ENCODE assay signal across 1 cellular context in the genomic region with DNA sequence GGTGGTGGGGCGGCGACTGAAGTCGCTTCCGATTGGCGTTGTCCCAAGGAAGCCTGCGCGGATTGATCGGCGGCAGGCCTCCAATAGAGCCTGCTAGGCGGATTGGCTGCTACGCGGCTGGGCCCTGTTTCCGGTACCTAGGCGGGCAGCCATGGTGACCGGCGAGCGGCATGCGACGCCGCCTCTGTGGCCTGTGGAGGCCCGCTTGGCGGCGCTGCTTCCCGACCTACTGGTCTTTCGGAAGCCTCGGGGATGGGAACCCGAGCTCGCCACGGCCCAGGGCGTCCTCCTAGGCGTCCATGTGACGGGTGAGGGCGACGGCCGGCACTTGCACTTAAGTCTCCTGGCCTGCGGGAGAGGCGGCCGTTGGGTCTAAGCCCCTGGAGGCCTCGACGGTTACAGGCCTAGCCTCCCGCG.
TF ChIP-seq lines count a peak whose summit lies in the region.

No MANE protein-coding gene starts in this region.

TF ChIP-seq in K562, 482 proteins besides CTCF, POLR2A, EP300 and RAD21:
- TF ChIP-seq ZFX (CRISPR knock-in tag; IDR thresholded peaks at IDR 0.05) = no peak
- TF ChIP-seq TBL1XR1 (IDR thresholded peaks at IDR 0.05; ENCODE audit: low read length in 2 of 2) = no peak
- peak; percentile 63 for TF ChIP-seq POLR2G (IDR thresholded peaks at IDR 0.05; ENCODE audit: low read depth, low read length)
- peak; percentile 27; the same call in 1 of the 2 replicates for TF ChIP-seq RBFOX2 (IDR thresholded peaks at IDR 0.05; ENCODE audit: low read depth, low read length)
- TF ChIP-seq, protein P1, sequence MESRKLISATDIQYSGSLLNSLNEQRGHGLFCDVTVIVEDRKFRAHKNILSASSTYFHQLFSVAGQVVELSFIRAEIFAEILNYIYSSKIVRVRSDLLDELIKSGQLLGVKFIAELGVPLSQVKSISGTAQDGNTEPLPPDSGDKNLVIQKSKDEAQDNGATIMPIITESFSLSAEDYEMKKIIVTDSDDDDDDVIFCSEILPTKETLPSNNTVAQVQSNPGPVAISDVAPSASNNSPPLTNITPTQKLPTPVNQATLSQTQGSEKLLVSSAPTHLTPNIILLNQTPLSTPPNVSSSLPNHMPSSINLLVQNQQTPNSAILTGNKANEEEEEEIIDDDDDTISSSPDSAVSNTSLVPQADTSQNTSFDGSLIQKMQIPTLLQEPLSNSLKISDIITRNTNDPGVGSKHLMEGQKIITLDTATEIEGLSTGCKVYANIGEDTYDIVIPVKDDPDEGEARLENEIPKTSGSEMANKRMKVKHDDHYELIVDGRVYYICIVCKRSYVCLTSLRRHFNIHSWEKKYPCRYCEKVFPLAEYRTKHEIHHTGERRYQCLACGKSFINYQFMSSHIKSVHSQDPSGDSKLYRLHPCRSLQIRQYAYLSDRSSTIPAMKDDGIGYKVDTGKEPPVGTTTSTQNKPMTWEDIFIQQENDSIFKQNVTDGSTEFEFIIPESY (CRISPR knock-in tag; IDR thresholded peaks at IDR 0.05) = peak; percentile 88
- TF ChIP-seq CEBPB (tag; IDR thresholded peaks at IDR 0.05) = no peak
- no peak for TF ChIP-seq TAF9B (IDR thresholded peaks at IDR 0.05; ENCODE audit: partially characterized antibody)
- no peak for TF ChIP-seq ZNF431 (CRISPR knock-in tag; IDR thresholded peaks at IDR 0.05)
- no peak for TF ChIP-seq POLR3A (IDR thresholded peaks at IDR 0.05; ENCODE audit: borderline replicate concordance, extremely low read depth, insufficient read depth, insufficient read length)
- TF ChIP-seq BCL6 (CRISPR knock-in tag; IDR thresholded peaks at IDR 0.05) = no peak
- no peak for TF ChIP-seq FUS (optimal IDR thresholded peaks at IDR 0.05; ENCODE audit: low read depth, low read length)
- TF ChIP-seq RFX7 (CRISPR knock-in tag; IDR thresholded peaks at IDR 0.05) = no peak
- no peak for TF ChIP-seq ZNF24 (IDR thresholded peaks at IDR 0.05)
- TF ChIP-seq ZNF143 (CRISPR knock-in tag; IDR thresholded peaks at IDR 0.05) = no peak
- TF ChIP-seq GATA2 (CRISPR knock-in tag; IDR thresholded peaks at IDR 0.05) = no peak
- no peak for TF ChIP-seq PHB2 (IDR thresholded peaks at IDR 0.05; ENCODE audit: low read depth)
- no peak for TF ChIP-seq RB1 (IDR thresholded peaks at IDR 0.05; ENCODE audit: low read depth)
- TF ChIP-seq ZNF184 (CRISPR knock-in tag; IDR thresholded peaks at IDR 0.05) = no peak
- no peak for TF ChIP-seq PHB (CRISPR knock-in tag; IDR thresholded peaks at IDR 0.05)
- no peak for TF ChIP-seq CREM (IDR thresholded peaks at IDR 0.05; ENCODE audit: low read depth)
- TF ChIP-seq ZNF644 (tag; IDR thresholded peaks at IDR 0.05; ENCODE audit: low read depth) = no peak
- no peak for TF ChIP-seq ZFP91 (CRISPR knock-in tag; IDR thresholded peaks at IDR 0.05)
